8 cellular contexts compared by ENCODE assay signal in the genomic region with DNA sequence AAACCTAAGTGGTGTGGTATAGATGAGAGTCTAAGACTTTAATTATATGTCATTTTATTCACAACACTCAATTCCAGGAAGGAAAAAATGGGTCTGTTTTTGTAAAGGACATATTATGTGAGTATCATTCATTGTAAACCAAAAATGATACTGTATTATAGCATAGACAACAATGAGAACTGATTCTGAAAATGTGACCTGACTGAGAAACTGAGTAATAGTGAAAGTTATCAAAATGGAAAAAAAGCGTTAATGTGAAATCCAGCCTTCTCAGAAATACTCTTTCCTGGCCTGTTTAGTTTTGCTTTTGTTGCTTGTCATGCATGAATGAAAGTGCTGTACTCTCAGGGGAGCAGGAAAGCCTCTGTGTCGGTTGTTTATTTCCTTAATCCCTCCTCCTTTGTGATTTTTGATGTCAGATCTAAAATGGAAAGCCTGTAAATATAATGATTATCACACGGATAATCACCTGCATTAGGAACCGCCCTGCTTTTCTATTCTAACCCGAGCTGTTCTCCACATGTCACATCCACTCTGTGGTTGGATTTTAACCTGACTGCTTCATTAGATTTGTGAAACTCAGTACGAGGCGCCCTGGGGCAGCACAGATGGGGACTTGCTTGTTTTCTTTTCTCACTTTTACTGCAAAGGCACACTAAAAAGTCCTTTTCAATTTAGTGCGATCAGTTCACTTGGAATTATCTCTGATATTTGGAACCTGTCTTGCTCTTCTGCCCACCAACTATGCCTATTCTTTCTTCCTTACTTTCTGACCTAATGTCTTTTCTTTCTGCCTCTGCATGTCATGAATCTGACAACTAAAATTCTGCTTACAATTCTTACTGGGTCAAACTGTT.
DNase-seq lines count a peak whose midpoint lies in the region; ATAC-seq and TF ChIP-seq lines count a peak whose summit lies in the region.

No MANE protein-coding gene starts in this region.

- no peaks in the 10 kb centered on the region for H3K36me3 ChIP-seq in thyroid gland
- no peaks in the 10 kb centered on the region for H3K36me3 ChIP-seq in MG63

- H3K27me3 ChIP-seq in thyroid gland = no peaks in the 10 kb centered on the region
- no peaks in the 10 kb centered on the region for H3K27me3 ChIP-seq in MG63

- peaks cover 12% of the 10 kb centered on the region for H3K9me3 Mint-ChIP-seq in T-helper 1 cell treated with Interleukin-12 subunit alpha and Interleukin-12 subunit beta and Interleukin-4 antibody, amounts not matched to agents 30 μg/mL and 1 μg/mL, for 36 hours
- no peaks in the 10 kb centered on the region for H3K9me3 Mint-ChIP-seq in natural killer cell treated with Interleukin-12 subunit alpha and Interleukin-12 subunit beta and Interleukin-15 and Interleukin-18, amount 100 ng/mL, for 72 hours

- no peak for TF ChIP-seq CTCF in thyroid gland (IDR thresholded peaks at IDR 0.05)

- no peak overlapping the region for H3K4me3 ChIP-seq in thyroid gland (replicated peaks in 1 of 3)
- H3K4me3 ChIP-seq in MG63 = no peak overlapping the region

- H3K4me3 Mint-ChIP-seq in T-helper 1 cell treated with Interleukin-12 subunit alpha and Interleukin-12 subunit beta and Interleukin-4 antibody, amounts not matched to agents 30 μg/mL and 1 μg/mL, for 36 hours = peak overlapping the region; percentile 72
- H3K4me3 Mint-ChIP-seq in natural killer cell treated with Interleukin-12 subunit alpha and Interleukin-12 subunit beta and Interleukin-15 and Interleukin-18, amount 100 ng/mL, for 72 hours = peak overlapping the region; percentile 89

- H3K4me1 Mint-ChIP-seq in T-helper 1 cell treated with Interleukin-12 subunit alpha and Interleukin-12 subunit beta and Interleukin-4 antibody, amounts not matched to agents 30 μg/mL and 1 μg/mL, for 36 hours (ENCODE audit: low read depth) = peaks cover 52% of the 10 kb centered on the region
- peaks cover 25 to 26% of the 10 kb centered on the region in 2 donors for H3K4me1 Mint-ChIP-seq in natural killer cell treated with Interleukin-12 subunit alpha and Interleukin-12 subunit beta and Interleukin-15 and Interleukin-18, amount 100 ng/mL, for 72 hours (ENCODE audit: low read depth in 2 of 2)

- peaks cover 16% of the 10 kb centered on the region for H3K36me3 Mint-ChIP-seq in T-helper 1 cell treated with Interleukin-12 subunit alpha and Interleukin-12 subunit beta and Interleukin-4 antibody, amounts not matched to agents 30 μg/mL and 1 μg/mL, for 36 hours (ENCODE audit: low read depth)
- peaks cover 5% of the 10 kb centered on the region for H3K36me3 Mint-ChIP-seq in natural killer cell treated with Interleukin-12 subunit alpha and Interleukin-12 subunit beta and Interleukin-15 and Interleukin-18, amount 100 ng/mL, for 72 hours

- peak; percentile 41 for DNase-seq in D341Med (ENCODE audit: low spot score)
- peak; percentile 9 for DNase-seq in cerebellum (ENCODE audit: low spot score)
- peak; percentile 65 for DNase-seq in natural killer cell treated with Interleukin-12 subunit alpha and Interleukin-12 subunit beta and Interleukin-15 and Interleukin-18, amount 100 ng/mL, for 72 hours (ENCODE audit: low spot score)
- peak; percentile 40 to 68 for DNase-seq in thyroid gland
- no peak for DNase-seq in MG63

- no peaks in the 10 kb centered on the region for H3K27me3 Mint-ChIP-seq in T-helper 1 cell treated with Interleukin-12 subunit alpha and Interleukin-12 subunit beta and Interleukin-4 antibody, amounts not matched to agents 30 μg/mL and 1 μg/mL, for 36 hours (ENCODE audit: low read depth)
- H3K27me3 Mint-ChIP-seq in natural killer cell treated with Interleukin-12 subunit alpha and Interleukin-12 subunit beta and Interleukin-15 and Interleukin-18, amount 100 ng/mL, for 72 hours = no peaks in the 10 kb centered on the region

- peaks cover 55 to 56% of the 10 kb centered on the region in 2 donors for H3K4me1 ChIP-seq in thyroid gland

- intact Hi-C loops in thyroid gland (cut with DNase I) = no loop called here

- 6 to 10% methylated on average over 8 of the region's 8 CpGs for WGBS in thyroid gland, 2 donors

- H3K27ac Mint-ChIP-seq in T-helper 1 cell treated with Interleukin-12 subunit alpha and Interleukin-12 subunit beta and Interleukin-4 antibody, amounts not matched to agents 30 μg/mL and 1 μg/mL, for 36 hours = peak overlapping the region; percentile 90
- peak overlapping the region; percentile 87 to 94 for H3K27ac Mint-ChIP-seq in natural killer cell treated with Interleukin-12 subunit alpha and Interleukin-12 subunit beta and Interleukin-15 and Interleukin-18, amount 100 ng/mL, for 72 hours

- peak in 1 of 2 donors; percentile 16 for TF ChIP-seq POLR2A in thyroid gland (IDR thresholded peaks at IDR 0.05)

- H3K9me3 ChIP-seq in thyroid gland (no peaks in the 10 kb centered on the region), MG63 (no peaks in the 10 kb centered on the region)

- peak overlapping the region; percentile 84 to 95 (median 89) for H3K27ac ChIP-seq in thyroid gland

- ATAC-seq in GM19467 (IDR thresholded peaks at IDR 0.05; ENCODE audit: unreplicated experiment) (peak; percentile 71), HG03521 (IDR thresholded peaks at IDR 0.05; ENCODE audit: unreplicated experiment) (peak; percentile 58)
- ATAC-seq in natural killer cell treated with Interleukin-12 subunit alpha and Interleukin-12 subunit beta and Interleukin-15 and Interleukin-18, amount 100 ng/mL, for 72 hours = peak; percentile 90 to 92
